ENCODE assay signal across 7 cellular contexts in genomic region chr9:2857564-2858198, GRCh38. TPM values are rescaled to one million over a fixed set of nuclear protein-coding genes. Genes with fewer than 3 reads are reported as not detected.
DNase-seq lines count a peak whose midpoint lies in the region; ATAC-seq, FAIRE-seq and TF ChIP-seq lines count a peak whose summit lies in the region.

No MANE protein-coding gene starts in this region.

- peaks cover 9% of the 10 kb centered on the region for H3K27me3 Mint-ChIP-seq in activated naive CD8-positive, alpha-beta T cell treated with anti-CD3 and anti-CD28 coated beads, Interleukin-2, amount 10 ng/mL, durations not matched to agents 7 days and 5 days

- POLR2A ChIA-PET in activated naive CD8-positive, alpha-beta T cell treated with anti-CD3 and anti-CD28 coated beads, Interleukin-2, amount 10 ng/mL, durations not matched to agents 7 days and 5 days (lab: Charles Lee): no interaction called here

- no peak overlapping the region for H3K9ac ChIP-seq in SK-N-MC (ENCODE audit: insufficient read length)

- no peak overlapping the region for H3K27ac ChIP-seq in SK-N-MC
- no peak overlapping the region for H3K27ac ChIP-seq in heart right ventricle

- TF ChIP-seq CTCF in heart right ventricle (IDR thresholded peaks at IDR 0.05): peak; percentile 57 to 87 (median 79)

- H3K36me3 Mint-ChIP-seq in activated naive CD8-positive, alpha-beta T cell treated with anti-CD3 and anti-CD28 coated beads, Interleukin-2, amount 10 ng/mL, durations not matched to agents 7 days and 5 days: no peaks in the 10 kb centered on the region

- H3K27me3 ChIP-seq in heart right ventricle: peaks cover 0 to 18% (median 4%) of the 10 kb centered on the region in 7 donors

- peaks cover 4% of the 10 kb centered on the region for H3K4me1 Mint-ChIP-seq in activated naive CD8-positive, alpha-beta T cell treated with anti-CD3 and anti-CD28 coated beads, Interleukin-2, amount 10 ng/mL, durations not matched to agents 7 days and 5 days

- H3K36me3 ChIP-seq in SK-N-MC (ENCODE audit: insufficient read depth, low read length): no peaks in the 10 kb centered on the region
- H3K36me3 ChIP-seq in heart right ventricle: no peaks in the 10 kb centered on the region

- FAIRE-seq in GM12892 (lab: Jason Lieb, UNC): peak; percentile 96

- TF ChIP-seq POLR2A in GM12892 (IDR thresholded peaks at IDR 0.05; ENCODE audit: low read depth, low read length): no peak

- WGBS in heart right ventricle, 2 donors: 15 to 19% methylated on average over 8 of the region's 8 CpGs

- intact Hi-C loops in heart right ventricle (cut with DNase I): loop anchor here in 5 of 10 donors (5.0 to 10.0 kb wide), 5 partner anchors 325 to 1520 kb away; no protein-coding TSS in a partner anchor

- no peaks in the 10 kb centered on the region for H3K9me3 ChIP-seq in SK-N-MC (ENCODE audit: low read depth, low read length)
- no peaks in the 10 kb centered on the region for H3K9me3 ChIP-seq in heart right ventricle

- no peaks in the 10 kb centered on the region for H3K4me1 ChIP-seq in heart right ventricle

- no peak overlapping the region for H3K4me3 ChIP-seq in SK-N-MC
- no peak overlapping the region for H3K4me3 ChIP-seq in heart right ventricle

- H3K9me3 Mint-ChIP-seq in activated naive CD8-positive, alpha-beta T cell treated with anti-CD3 and anti-CD28 coated beads, Interleukin-2, amount 10 ng/mL, durations not matched to agents 7 days and 5 days: no peaks in the 10 kb centered on the region

- peak; percentile 32 for DNase-seq in GM12892 (ENCODE audit: insufficient read length)
- DNase-seq in MV-4-11 (lab: John Stamatoyannopoulos, UW): peak; percentile 74
- peak; percentile 65 for DNase-seq in SK-N-MC (ENCODE audit: low read depth, low spot score)
- peak; percentile 37 for DNase-seq in activated naive CD8-positive, alpha-beta T cell treated with anti-CD3 and anti-CD28 coated beads, Interleukin-2, amount 10 ng/mL, durations not matched to agents 7 days and 5 days
- peak; percentile 12 to 55 for DNase-seq in heart right ventricle
- DNase-seq in renal cortical epithelial cell (ENCODE audit: low read depth): peak; percentile 68

- H3K27ac Mint-ChIP-seq in activated naive CD8-positive, alpha-beta T cell treated with anti-CD3 and anti-CD28 coated beads, Interleukin-2, amount 10 ng/mL, durations not matched to agents 7 days and 5 days: no peak overlapping the region

- ATAC-seq in HG02571 (IDR thresholded peaks at IDR 0.05; ENCODE audit: unreplicated experiment) (peak; percentile 86), heart right ventricle (peak in 6 of 8 donors; percentile 53 to 74 (median 66))
- ATAC-seq in activated naive CD8-positive, alpha-beta T cell treated with anti-CD3 and anti-CD28 coated beads, Interleukin-2, amount 10 ng/mL, durations not matched to agents 7 days and 5 days (ENCODE audit: low read depth): peak; percentile 78

- no peak overlapping the region for H3K4me3 Mint-ChIP-seq in activated naive CD8-positive, alpha-beta T cell treated with anti-CD3 and anti-CD28 coated beads, Interleukin-2, amount 10 ng/mL, durations not matched to agents 7 days and 5 days

RNA-seq across cellular contexts. Expression of gene PUM3, which starts 13.8 kb away (rescaled TPM):
- polyA plus RNA-seq in GM12892 (2012; ENCODE audit: missing spikeins): 46.1 TPM
- total RNA-seq in activated naive CD8-positive, alpha-beta T cell treated with anti-CD3 and anti-CD28 coated beads, Interleukin-2, amount 10 ng/mL, durations not matched to agents 7 days and 5 days: 10 to 100 TPM; 44.8 to 45.6 TPM
- 10 to 100 TPM; 12.4 to 25.2 (median 16.0) TPM for total RNA-seq in heart right ventricle
- 10 to 100 TPM; 15.4 to 24.7 TPM for polyA plus RNA-seq in heart right ventricle
- 53.8 and 67.5 TPM in 2 replicates for total RNA-seq in renal cortical epithelial cell
